ENCODE assay signal across 1 cellular context in the genomic region with DNA sequence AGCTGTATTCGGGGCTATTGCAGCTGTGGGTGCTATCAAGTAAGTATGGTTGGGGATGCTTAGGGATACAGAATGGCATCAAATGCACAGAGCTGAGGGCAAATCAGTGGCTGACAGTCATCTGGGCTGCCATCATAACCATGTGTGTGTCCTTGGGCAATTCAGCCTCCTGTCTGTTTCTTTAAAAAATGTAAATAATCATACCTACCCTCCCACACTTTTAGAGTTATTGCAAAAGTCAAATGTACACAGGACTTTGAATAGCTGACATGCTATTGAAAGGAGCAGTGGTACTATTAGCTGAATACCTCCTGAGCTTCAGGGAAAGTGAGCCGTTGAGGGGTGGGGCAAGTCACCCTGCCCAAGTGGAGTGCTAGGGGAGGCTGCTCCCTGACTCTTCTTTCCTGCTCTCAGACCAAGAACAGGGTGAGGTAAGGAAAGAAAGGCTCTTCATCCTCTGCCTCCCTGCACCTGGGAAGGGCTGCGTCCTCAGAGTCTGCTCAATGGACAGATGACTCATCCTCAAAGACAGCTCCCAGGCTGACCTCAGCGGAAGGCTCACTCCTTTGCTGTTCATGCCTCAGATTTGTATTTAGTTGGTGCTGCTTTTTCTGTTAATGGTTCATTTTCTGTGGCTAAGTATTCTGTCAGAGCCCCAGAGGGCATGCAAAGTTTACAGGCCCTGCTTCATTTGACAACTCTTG.
TF ChIP-seq lines count a peak whose summit lies in the region.

No MANE protein-coding gene starts in this region.

TF ChIP-seq in GM12878, 131 proteins besides CTCF, POLR2A, EP300 and RAD21 (continued from another document):
- TF ChIP-seq POU2F2 (IDR thresholded peaks at IDR 0.05; ENCODE audit: borderline replicate concordance, low read depth, low read length), result no peak
- TF ChIP-seq, protein P1, sequence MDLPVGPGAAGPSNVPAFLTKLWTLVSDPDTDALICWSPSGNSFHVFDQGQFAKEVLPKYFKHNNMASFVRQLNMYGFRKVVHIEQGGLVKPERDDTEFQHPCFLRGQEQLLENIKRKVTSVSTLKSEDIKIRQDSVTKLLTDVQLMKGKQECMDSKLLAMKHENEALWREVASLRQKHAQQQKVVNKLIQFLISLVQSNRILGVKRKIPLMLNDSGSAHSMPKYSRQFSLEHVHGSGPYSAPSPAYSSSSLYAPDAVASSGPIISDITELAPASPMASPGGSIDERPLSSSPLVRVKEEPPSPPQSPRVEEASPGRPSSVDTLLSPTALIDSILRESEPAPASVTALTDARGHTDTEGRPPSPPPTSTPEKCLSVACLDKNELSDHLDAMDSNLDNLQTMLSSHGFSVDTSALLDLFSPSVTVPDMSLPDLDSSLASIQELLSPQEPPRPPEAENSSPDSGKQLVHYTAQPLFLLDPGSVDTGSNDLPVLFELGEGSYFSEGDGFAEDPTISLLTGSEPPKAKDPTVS (IDR thresholded peaks at IDR 0.05; ENCODE audit: low read depth, low read length), result no peak
- no peak for TF ChIP-seq SPI1 (IDR thresholded peaks at IDR 0.05; ENCODE audit: borderline replicate concordance, insufficient read depth, low read depth, low read length)
- TF ChIP-seq TAF1 (IDR thresholded peaks at IDR 0.05; ENCODE audit: borderline replicate concordance, low read depth, low read length), result no peak
- TF ChIP-seq ASH2L (IDR thresholded peaks at IDR 0.05; ENCODE audit: borderline replicate concordance, low read depth), result no peak
- TF ChIP-seq PAX5 (IDR thresholded peaks at IDR 0.05; ENCODE audit: borderline replicate concordance, low read depth, low read length), result no peak
- no peak for TF ChIP-seq CHD4 (IDR thresholded peaks at IDR 0.05)
